18 cellular contexts compared by ENCODE assay signal in the genomic region with DNA sequence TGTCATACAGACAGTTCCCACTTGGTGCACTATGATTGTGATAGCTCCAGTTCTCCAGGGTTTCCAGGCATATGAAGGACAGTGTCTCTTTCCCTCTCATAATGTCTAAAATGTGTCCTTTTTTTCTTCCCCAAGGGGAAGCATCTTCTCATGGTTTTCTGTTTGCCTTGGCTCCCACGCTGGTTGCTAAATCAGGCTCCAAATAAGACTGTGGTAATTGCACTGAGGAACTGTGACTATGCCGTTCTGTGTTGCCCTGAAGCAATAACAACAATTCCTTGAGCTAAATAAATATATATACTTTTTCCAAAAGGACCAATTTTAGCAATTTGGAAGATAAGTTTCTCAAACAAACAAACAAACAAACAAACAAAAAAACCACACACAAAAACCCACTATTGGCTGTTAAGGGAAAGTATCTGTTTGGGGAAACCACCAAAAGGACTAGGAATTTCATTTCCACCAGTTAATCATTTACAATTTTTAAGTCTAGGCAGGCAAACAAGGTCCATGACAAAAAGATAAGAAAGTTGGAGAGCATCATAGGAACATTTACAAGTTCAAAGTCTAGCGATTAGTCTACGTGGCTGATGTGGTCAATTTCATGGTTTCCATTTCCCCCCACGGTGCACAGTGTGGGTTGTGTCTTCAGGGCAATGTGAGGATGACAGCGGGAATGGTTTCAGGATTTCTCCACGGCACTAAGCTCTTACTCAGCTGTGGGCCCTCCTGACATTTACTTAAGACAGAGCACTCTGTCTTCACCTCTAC.
DNase-seq lines count a peak whose midpoint lies in the region; ATAC-seq, FAIRE-seq and TF ChIP-seq lines count a peak whose summit lies in the region.
"Had no signal": no experiment of that assay in that cellular context is flagged by ENCODE, and none has a peak within 500 bp of the region (broad histone marks: within the 10 kb centered on the region; RNA-seq: fewer than 3 reads in every experiment).

No MANE protein-coding gene starts in this region.

- H3K27ac ChIP-seq in 22Rv1 (peak overlapping the region; percentile 61), K562 (ENCODE audit: extremely low read depth, low read depth, low read length) (no peak overlapping the region), right lobe of liver (peak overlapping the region; percentile 56 to 85 (median 84))
- H3K27ac ChIP-seq: WERI-Rb-1 had no signal

- H4K20me1 ChIP-seq in K562 (replicated peaks; ENCODE audit: control insufficient read depth, insufficient read depth, low read length) = no peaks in the 10 kb centered on the region

- H3K79me2 ChIP-seq in K562 (ENCODE audit: control insufficient read depth, insufficient read depth, low read length) = no peaks in the 10 kb centered on the region

- H3K36me3 ChIP-seq in K562 (ENCODE audit: control insufficient read depth, insufficient read depth, low read length) (no peaks in the 10 kb centered on the region), right lobe of liver (no peaks in the 10 kb centered on the region)
- H3K36me3 ChIP-seq: WERI-Rb-1 had no signal

- peak overlapping the region; percentile 63 for H2AFZ ChIP-seq in K562 (ENCODE audit: low read depth, low read length)

- no peak for TF ChIP-seq EP300 in K562 (IDR thresholded peaks at IDR 0.05; ENCODE audit: low read length)

- intact Hi-C loops in K562 (cut with micrococcal nuclease) = loop anchor here (2.0 kb wide), 1 partner anchor 62 kb away; a partner anchor contains a TSS
- intact Hi-C loops in right lobe of liver (cut with DNase I) = no loop called here

- POLR2A ChIA-PET in K562 (lab: Yijun Ruan, JAX) = no interaction called here

- H3K4me1 ChIP-seq in K562 (replicated peaks in 1 of 2; ENCODE audit: control insufficient read depth in 2 of 2, insufficient read depth in 2 of 2, low read length in 2 of 2) = peaks cover 0 to 14% of the 10 kb centered on the region in 2 experiments; a peak in 2 of 5 replicates
- peaks cover 0 to 35% (median 2%) of the 10 kb centered on the region in 4 donors for H3K4me1 ChIP-seq in right lobe of liver

- CTCF ChIA-PET in K562 (lab: Yijun Ruan, JAX; ENCODE audit: low intra/inter-chr PET ratio) = no interaction called here

- BruUV-seq in K562 (replicated peaks; lab: Mats Ljungman, UMichigan) = no TSS peak

- H3K27me3 ChIP-seq in K562 (ENCODE audit: control insufficient read depth in 2 of 2, insufficient read depth in 2 of 2, low read length in 2 of 2) (no peaks in the 10 kb centered on the region), right lobe of liver (no peaks in the 10 kb centered on the region)

- H3K4me3 ChIP-seq in K562 (no peak overlapping the region), right lobe of liver (peak overlapping the region in 2 of 3 donors; percentile 8 to 19)

- TF ChIP-seq RAD21 in K562 (CRISPR knock-in tag; conservative IDR thresholded peaks at IDR 0.05 in 1 of 2, IDR thresholded peaks at IDR 0.05 in 1 of 2) = no peak

- DNase-seq in HT-29 (ENCODE audit: low spot score) (peak; percentile 26), K562 (ENCODE audit: extremely low read depth in 1 of 4, low spot score in 3 of 4) (no peak), right lobe of liver (peak in 2 of 3 donors; percentile 29 to 73), GM12891 (ENCODE audit: insufficient read length, low spot score) (no peak)
- no peak for DNase-seq in activated effector memory CD4-positive, alpha-beta T cell treated with anti-CD3 and anti-CD28 coated beads, Interleukin-2, amount 50 U/mL, for 16 hours
- DNase-seq: amniotic stem cell; central memory CD4-positive, alpha-beta T cell; effector memory CD8-positive, alpha-beta T cell; KG1; kidney glomerular epithelial cell; midbrain; NCI-H1417; right cardiac atrium; substantia nigra; WERI-Rb-1 had no signal

- H3K4me2 ChIP-seq in K562 (ENCODE audit: insufficient read depth, low read length) = peak overlapping the region; percentile 3; the same call in 1 of the 2 replicates

- H3K9me3 ChIP-seq in K562 (replicated peaks; ENCODE audit: control insufficient read depth, insufficient read depth, low read depth, low read length) (no peaks in the 10 kb centered on the region), right lobe of liver (no peaks in the 10 kb centered on the region)

- FAIRE-seq in K562 (lab: Jason Lieb, UNC) (no peak), GM12891 (lab: Jason Lieb, UNC) (no peak)

- H3K9ac ChIP-seq in K562 (ENCODE audit: insufficient read depth in 1 of 2, low read depth in 2 of 2, low read length in 2 of 2) = no peak overlapping the region

- WGBS in K562 (ENCODE audit: insufficient coverage, low coverage, missing lambda C conversion rate) = 54% methylated on average over 7 of the region's 7 CpGs
- WGBS in right lobe of liver (ENCODE audit: insufficient coverage, low coverage, low lambda C conversion rate, missing lambda C conversion rate) = 27% methylated on average over 7 of the region's 7 CpGs

- no peaks in the 10 kb centered on the region for H3K9me1 ChIP-seq in K562 (ENCODE audit: control insufficient read depth, insufficient read depth, low read length)

- TF ChIP-seq POLR2A in K562 (conservative IDR thresholded peaks at IDR 0.05) = no peak
- peak; percentile 64 for TF ChIP-seq POLR2A in right lobe of liver (IDR thresholded peaks at IDR 0.05)
- TF ChIP-seq POLR2A in GM12891 (IDR thresholded peaks at IDR 0.05; ENCODE audit: low read depth, low read length) = no peak

- in situ Hi-C loops in K562 (cut with MboI) = no loop called here

- TF ChIP-seq CTCF in 22Rv1 (IDR thresholded peaks at IDR 0.05) = no peak
- no peak for TF ChIP-seq CTCF in K562 (IDR thresholded peaks at IDR 0.05 in 2 of 3, conservative IDR thresholded peaks at IDR 0.05 in 1 of 3; ENCODE audit: insufficient read depth in 2 of 3, low read depth in 1 of 3, low read length in 3 of 3)
- TF ChIP-seq CTCF in right lobe of liver (IDR thresholded peaks at IDR 0.05) = no peak

- ATAC-seq in K562 = no peak
- peak; percentile 81 to 92 (median 84) for ATAC-seq in right lobe of liver
- ATAC-seq in HG02798 (IDR thresholded peaks at IDR 0.05; ENCODE audit: poor library complexity, unreplicated experiment) = no peak
- ATAC-seq in GM21737 (IDR thresholded peaks at IDR 0.05; ENCODE audit: unreplicated experiment) = no peak
- ATAC-seq: effector memory CD8-positive, alpha-beta T cell; right cardiac atrium had no signal

TF ChIP-seq in K562, 482 proteins besides CTCF, POLR2A, EP300 and RAD21 (continues in another document):
- TF ChIP-seq ZFP1 (CRISPR knock-in tag; IDR thresholded peaks at IDR 0.05) (no peak), HNRNPLL (IDR thresholded peaks at IDR 0.05; ENCODE audit: low read depth, low read length, poor library complexity, severe bottlenecking) (no peak), PHB2 (IDR thresholded peaks at IDR 0.05; ENCODE audit: low read depth) (no peak), ZNF124 (CRISPR knock-in tag; IDR thresholded peaks at IDR 0.05) (no peak)
- TF ChIP-seq, protein P1, sequence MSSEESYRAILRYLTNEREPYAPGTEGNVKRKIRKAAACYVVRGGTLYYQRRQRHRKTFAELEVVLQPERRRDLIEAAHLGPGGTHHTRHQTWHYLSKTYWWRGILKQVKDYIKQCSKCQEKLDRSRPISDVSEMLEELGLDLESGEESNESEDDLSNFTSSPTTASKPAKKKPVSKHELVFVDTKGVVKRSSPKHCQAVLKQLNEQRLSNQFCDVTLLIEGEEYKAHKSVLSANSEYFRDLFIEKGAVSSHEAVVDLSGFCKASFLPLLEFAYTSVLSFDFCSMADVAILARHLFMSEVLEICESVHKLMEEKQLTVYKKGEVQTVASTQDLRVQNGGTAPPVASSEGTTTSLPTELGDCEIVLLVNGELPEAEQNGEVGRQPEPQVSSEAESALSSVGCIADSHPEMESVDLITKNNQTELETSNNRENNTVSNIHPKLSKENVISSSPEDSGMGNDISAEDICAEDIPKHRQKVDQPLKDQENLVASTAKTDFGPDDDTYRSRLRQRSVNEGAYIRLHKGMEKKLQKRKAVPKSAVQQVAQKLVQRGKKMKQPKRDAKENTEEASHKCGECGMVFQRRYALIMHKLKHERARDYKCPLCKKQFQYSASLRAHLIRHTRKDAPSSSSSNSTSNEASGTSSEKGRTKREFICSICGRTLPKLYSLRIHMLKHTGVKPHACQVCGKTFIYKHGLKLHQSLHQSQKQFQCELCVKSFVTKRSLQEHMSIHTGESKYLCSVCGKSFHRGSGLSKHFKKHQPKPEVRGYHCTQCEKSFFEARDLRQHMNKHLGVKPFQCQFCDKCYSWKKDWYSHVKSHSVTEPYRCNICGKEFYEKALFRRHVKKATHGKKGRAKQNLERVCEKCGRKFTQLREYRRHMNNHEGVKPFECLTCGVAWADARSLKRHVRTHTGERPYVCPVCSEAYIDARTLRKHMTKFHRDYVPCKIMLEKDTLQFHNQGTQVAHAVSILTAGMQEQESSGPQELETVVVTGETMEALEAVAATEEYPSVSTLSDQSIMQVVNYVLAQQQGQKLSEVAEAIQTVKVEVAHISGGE (CRISPR knock-in tag; IDR thresholded peaks at IDR 0.05) = no peak

TF ChIP-seq in GM12891, 5 proteins besides CTCF, POLR2A, EP300 and RAD21:
- TF ChIP-seq PAX5 (IDR thresholded peaks at IDR 0.05; ENCODE audit: insufficient read depth, low read length, severe bottlenecking) = no peak
- no peak for TF ChIP-seq TAF1 (IDR thresholded peaks at IDR 0.05; ENCODE audit: low read depth, low read length)
- TF ChIP-seq SPI1 (IDR thresholded peaks at IDR 0.05; ENCODE audit: low read depth, low read length) = no peak
- TF ChIP-seq POU2F2 (IDR thresholded peaks at IDR 0.05; ENCODE audit: low read depth, low read length) = no peak
- no peak for TF ChIP-seq POLR2AphosphoS5 (IDR thresholded peaks at IDR 0.05; ENCODE audit: low read depth, low read length)

Comparison
In these comparisons a context has a peak if more than half of its experiments do, and no peak if none do; other contexts are left out.
1. DNase-seq: peak in HT-29 (single experiment) and right lobe of liver (2 of 3); none in K562 (0 of 4), activated effector memory CD4-positive, alpha-beta T cell treated with anti-CD3 and anti-CD28 coated beads, Interleukin-2, amount 50 U/mL, for 16 hours (single experiment) and GM12891 (single experiment).
2. ATAC-seq: peak in right lobe of liver (4 of 4); none in K562 (single experiment), HG02798 (single experiment) and GM21737 (single experiment).